15 cellular contexts compared by ENCODE assay signal in genomic region chr3:113649169-113649833, GRCh38.
"Had no signal": no experiment of that assay in that cellular context is flagged by ENCODE, and none has a peak within 500 bp of the region (broad histone marks: within the 10 kb centered on the region; RNA-seq: fewer than 3 reads in every experiment).

No MANE protein-coding gene starts in this region.

- H3K9me3 ChIP-seq: pancreas, prostate gland had no signal

- H3K4me3 ChIP-seq: colonic mucosa, left ventricle myocardium inferior, lower lobe of right lung, neural progenitor cell, pancreas, prostate gland, sigmoid colon, smooth muscle cell had no signal

- DNase-seq: colonic mucosa; dermis blood vessel endothelial cell; glutamatergic neuron; islet precursor cell; left ventricle myocardium inferior; lower lobe of right lung; occipital lobe; pancreas; retina; sigmoid colon; stimulated activated CD4-positive, alpha-beta T cell treated with anti-CD3 and anti-CD28 coated beads, Interleukin-2, amount 100 ng/mL, for 48 hours; stimulated activated naive CD4-positive, alpha-beta T cell treated with Interleukin-2 at 50 U/mL for 16 hours had no signal

- H3K9ac ChIP-seq: neural progenitor cell had no signal

- H3K36me3 ChIP-seq: colonic mucosa, left ventricle myocardium inferior, lower lobe of right lung, neural progenitor cell, pancreas, prostate gland, sigmoid colon had no signal

- H3K27me3 ChIP-seq: colonic mucosa, neural progenitor cell, pancreas, sigmoid colon had no signal

- H3K4me1 ChIP-seq: colonic mucosa, lower lobe of right lung, pancreas, prostate gland had no signal

- H3K27ac ChIP-seq: colonic mucosa, left ventricle myocardium inferior, lower lobe of right lung, neural progenitor cell, pancreas, prostate gland had no signal
